2 cellular contexts compared by ENCODE assay signal in the genomic region with DNA sequence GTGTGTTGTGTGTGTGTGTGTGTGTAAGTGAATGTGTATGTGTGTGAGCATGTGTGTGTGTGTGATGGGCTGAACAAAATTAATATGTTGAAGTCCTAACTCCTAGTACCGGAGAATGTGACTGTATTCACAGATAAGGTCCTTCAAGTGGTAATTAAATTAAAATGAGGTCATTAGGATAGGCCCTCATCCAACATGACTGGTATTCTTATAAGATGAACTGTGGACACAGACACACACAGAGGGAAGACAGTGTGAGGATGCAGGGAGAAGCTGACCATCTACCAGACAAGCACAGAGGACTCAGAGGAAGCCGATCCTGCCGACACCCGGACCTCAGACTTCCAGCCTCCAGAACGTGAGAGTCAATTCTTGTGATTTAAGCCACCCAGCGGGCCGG.
TF ChIP-seq lines count a peak whose summit lies in the region.

No MANE protein-coding gene starts in this region.

TF ChIP-seq in HEK293, 187 proteins besides CTCF, POLR2A, EP300 and RAD21:
- TF ChIP-seq, protein P1, sequence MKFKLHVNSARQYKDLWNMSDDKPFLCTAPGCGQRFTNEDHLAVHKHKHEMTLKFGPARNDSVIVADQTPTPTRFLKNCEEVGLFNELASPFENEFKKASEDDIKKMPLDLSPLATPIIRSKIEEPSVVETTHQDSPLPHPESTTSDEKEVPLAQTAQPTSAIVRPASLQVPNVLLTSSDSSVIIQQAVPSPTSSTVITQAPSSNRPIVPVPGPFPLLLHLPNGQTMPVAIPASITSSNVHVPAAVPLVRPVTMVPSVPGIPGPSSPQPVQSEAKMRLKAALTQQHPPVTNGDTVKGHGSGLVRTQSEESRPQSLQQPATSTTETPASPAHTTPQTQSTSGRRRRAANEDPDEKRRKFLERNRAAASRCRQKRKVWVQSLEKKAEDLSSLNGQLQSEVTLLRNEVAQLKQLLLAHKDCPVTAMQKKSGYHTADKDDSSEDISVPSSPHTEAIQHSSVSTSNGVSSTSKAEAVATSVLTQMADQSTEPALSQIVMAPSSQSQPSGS (tag by site-specific recombination; IDR thresholded peaks at IDR 0.05; ENCODE audit: low read depth) = 0 out of 2 replicates have a peak, but pooled peaks have one; percentile 20
- TF ChIP-seq ZNF560 (tag by site-specific recombination; IDR thresholded peaks at IDR 0.05; ENCODE audit: borderline replicate concordance) (no peak), ZNF132 (tag by site-specific recombination; IDR thresholded peaks at IDR 0.05; ENCODE audit: borderline replicate concordance) (no peak), ZNF114 (tag by site-specific recombination; IDR thresholded peaks at IDR 0.05) (no peak), ZNF121 (tag by site-specific recombination; IDR thresholded peaks at IDR 0.05) (no peak)
- TF ChIP-seq, protein P2, sequence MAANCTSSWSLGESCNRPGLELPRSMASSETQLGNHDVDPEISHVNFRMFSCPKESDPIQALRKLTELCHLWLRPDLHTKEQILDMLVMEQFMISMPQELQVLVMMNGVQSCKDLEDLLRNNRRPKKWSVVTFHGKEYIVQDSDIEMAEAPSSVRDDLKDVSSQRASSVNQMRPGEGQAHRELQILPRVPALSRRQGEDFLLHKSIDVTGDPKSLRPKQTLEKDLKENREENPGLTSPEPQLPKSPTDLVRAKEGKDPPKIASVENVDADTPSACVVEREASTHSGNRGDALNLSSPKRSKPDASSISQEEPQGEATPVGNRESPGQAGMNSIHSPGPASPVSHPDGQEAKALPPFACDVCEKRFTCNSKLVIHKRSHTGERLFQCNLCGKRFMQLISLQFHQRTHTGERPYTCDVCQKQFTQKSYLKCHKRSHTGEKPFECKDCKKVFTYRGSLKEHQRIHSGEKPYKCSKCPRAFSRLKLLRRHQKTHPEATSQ (tag by site-specific recombination; IDR thresholded peaks at IDR 0.05) = no peak
- TF ChIP-seq, protein P3, sequence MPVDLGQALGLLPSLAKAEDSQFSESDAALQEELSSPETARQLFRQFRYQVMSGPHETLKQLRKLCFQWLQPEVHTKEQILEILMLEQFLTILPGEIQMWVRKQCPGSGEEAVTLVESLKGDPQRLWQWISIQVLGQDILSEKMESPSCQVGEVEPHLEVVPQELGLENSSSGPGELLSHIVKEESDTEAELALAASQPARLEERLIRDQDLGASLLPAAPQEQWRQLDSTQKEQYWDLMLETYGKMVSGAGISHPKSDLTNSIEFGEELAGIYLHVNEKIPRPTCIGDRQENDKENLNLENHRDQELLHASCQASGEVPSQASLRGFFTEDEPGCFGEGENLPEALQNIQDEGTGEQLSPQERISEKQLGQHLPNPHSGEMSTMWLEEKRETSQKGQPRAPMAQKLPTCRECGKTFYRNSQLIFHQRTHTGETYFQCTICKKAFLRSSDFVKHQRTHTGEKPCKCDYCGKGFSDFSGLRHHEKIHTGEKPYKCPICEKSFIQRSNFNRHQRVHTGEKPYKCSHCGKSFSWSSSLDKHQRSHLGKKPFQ (tag by site-specific recombination; IDR thresholded peaks at IDR 0.05) = no peak

TF ChIP-seq in H1, 55 proteins besides CTCF, POLR2A, EP300 and RAD21 (continued from another document):
- TF ChIP-seq, protein P4, sequence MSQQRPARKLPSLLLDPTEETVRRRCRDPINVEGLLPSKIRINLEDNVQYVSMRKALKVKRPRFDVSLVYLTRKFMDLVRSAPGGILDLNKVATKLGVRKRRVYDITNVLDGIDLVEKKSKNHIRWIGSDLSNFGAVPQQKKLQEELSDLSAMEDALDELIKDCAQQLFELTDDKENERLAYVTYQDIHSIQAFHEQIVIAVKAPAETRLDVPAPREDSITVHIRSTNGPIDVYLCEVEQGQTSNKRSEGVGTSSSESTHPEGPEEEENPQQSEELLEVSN (IDR thresholded peaks at IDR 0.05) = no peak
- TF ChIP-seq CBX5 (IDR thresholded peaks at IDR 0.05; ENCODE audit: low read depth, low read length) = no peak
- no peak for TF ChIP-seq SP1 (IDR thresholded peaks at IDR 0.05; ENCODE audit: low read depth, low read length)
- no peak for TF ChIP-seq GABPA (IDR thresholded peaks at IDR 0.05; ENCODE audit: borderline replicate concordance, insufficient read depth, low read length)
- TF ChIP-seq POLR2AphosphoS5 (IDR thresholded peaks at IDR 0.05; ENCODE audit: low read depth, low read length) = no peak
- no peak for TF ChIP-seq SIRT6 (IDR thresholded peaks at IDR 0.05; ENCODE audit: low read length)
- no peak for TF ChIP-seq CREB1 (IDR thresholded peaks at IDR 0.05)
- TF ChIP-seq EGR1 (IDR thresholded peaks at IDR 0.05; ENCODE audit: borderline replicate concordance, low read depth, low read length) = no peak
- TF ChIP-seq POU5F1 (IDR thresholded peaks at IDR 0.05; ENCODE audit: low read depth, low read length) = no peak
- TF ChIP-seq BACH1 (IDR thresholded peaks at IDR 0.05; ENCODE audit: low read length) = no peak
- no peak for TF ChIP-seq NRF1 (IDR thresholded peaks at IDR 0.05; ENCODE audit: low read depth, low read length)
- TF ChIP-seq, protein P5, sequence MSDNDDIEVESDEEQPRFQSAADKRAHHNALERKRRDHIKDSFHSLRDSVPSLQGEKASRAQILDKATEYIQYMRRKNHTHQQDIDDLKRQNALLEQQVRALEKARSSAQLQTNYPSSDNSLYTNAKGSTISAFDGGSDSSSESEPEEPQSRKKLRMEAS (IDR thresholded peaks at IDR 0.05) = no peak
- no peak for TF ChIP-seq YY1 (IDR thresholded peaks at IDR 0.05; ENCODE audit: low read depth, low read length)
- TF ChIP-seq, protein P1 (IDR thresholded peaks at IDR 0.05; ENCODE audit: low read length) = no peak
- no peak for TF ChIP-seq SAP30 (IDR thresholded peaks at IDR 0.05; ENCODE audit: insufficient read depth, insufficient replicate concordance, low read length)
- TF ChIP-seq EZH2 (IDR thresholded peaks at IDR 0.05; ENCODE audit: low read depth, low read length, severe bottlenecking) = no peak
- TF ChIP-seq HDAC2 (IDR thresholded peaks at IDR 0.05; ENCODE audit: borderline replicate concordance in 1 of 2, low read depth in 2 of 2, low read length in 2 of 2) = no peak
- TF ChIP-seq CBX8 (IDR thresholded peaks at IDR 0.05; ENCODE audit: borderline replicate concordance, low read depth, low read length) = no peak
